ENCODE assay signal across 1 cellular context in the genomic region with DNA sequence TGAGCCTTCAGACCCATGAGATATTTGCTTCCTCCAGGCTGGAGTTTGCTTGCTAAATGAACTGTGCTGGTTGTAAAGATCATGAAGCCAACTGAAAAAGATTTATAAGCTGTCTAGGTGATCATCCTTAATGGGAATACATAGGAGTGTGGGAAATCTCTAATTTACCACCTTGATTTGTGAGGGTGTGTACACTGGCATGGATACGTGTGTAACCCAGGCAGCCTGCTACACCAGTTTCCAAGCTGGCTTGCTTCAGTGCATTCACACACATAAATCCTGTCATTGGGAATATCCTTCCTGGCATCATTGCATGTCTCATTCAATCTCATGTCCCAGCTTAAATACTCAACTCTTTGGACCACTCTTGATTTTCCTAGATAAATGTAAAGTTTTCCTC.
TF ChIP-seq lines count a peak whose summit lies in the region.

No MANE protein-coding gene starts in this region.

TF ChIP-seq in endothelial cell of umbilical vein, 7 proteins besides CTCF, POLR2A, EP300 and RAD21:
- TF ChIP-seq, protein P1, sequence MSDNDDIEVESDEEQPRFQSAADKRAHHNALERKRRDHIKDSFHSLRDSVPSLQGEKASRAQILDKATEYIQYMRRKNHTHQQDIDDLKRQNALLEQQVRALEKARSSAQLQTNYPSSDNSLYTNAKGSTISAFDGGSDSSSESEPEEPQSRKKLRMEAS (IDR thresholded peaks at IDR 0.05; ENCODE audit: insufficient read depth, insufficient read length) = no peak
- no peak for TF ChIP-seq POLR2AphosphoS5 (IDR thresholded peaks at IDR 0.05; ENCODE audit: insufficient read depth, low read depth, low read length)
TF ChIP-seq in endothelial cell of umbilical vein: peak in this region for 0.
